Comparison of ENCODE assay signal across 17 cellular contexts in genomic region chr12:131994589-131994988, GRCh38. TPM values are rescaled to one million over a fixed set of nuclear protein-coding genes. Genes with fewer than 3 reads are reported as not detected.
DNase-seq lines count a peak whose midpoint lies in the region; ATAC-seq and TF ChIP-seq lines count a peak whose summit lies in the region.
"Had no signal": no experiment of that assay in that cellular context is flagged by ENCODE, and none has a peak within 500 bp of the region (broad histone marks: within the 10 kb centered on the region; RNA-seq: fewer than 3 reads in every experiment).

No MANE protein-coding gene starts in this region.

- H3K4me3 Mint-ChIP-seq in activated CD8-positive, alpha-beta memory T cell treated with anti-CD3 and anti-CD28 coated beads, Interleukin-2, amount 10 ng/mL, durations not matched to agents 7 days and 5 days, result no peak overlapping the region
- H3K4me3 Mint-ChIP-seq: activated T-cell treated with anti-CD3 and anti-CD28 coated beads, Interleukin-2, amount 50 U/mL, for 4 hours; CD4-positive, CD25-positive, alpha-beta regulatory T cell; mesothelial cell of epicardium had no signal

- H3K4me1 ChIP-seq in OCI-LY3 (ENCODE audit: low read length) (peaks cover 15% of the 10 kb centered on the region), right atrium auricular region (no peaks in the 10 kb centered on the region), heart right ventricle (no peaks in the 10 kb centered on the region)
- H3K4me1 ChIP-seq: transverse colon had no signal

- no peaks in the 10 kb centered on the region for H3K27me3 Mint-ChIP-seq in activated CD8-positive, alpha-beta memory T cell treated with anti-CD3 and anti-CD28 coated beads, Interleukin-2, amount 10 ng/mL, durations not matched to agents 7 days and 5 days
- H3K27me3 Mint-ChIP-seq: CD4-positive, CD25-positive, alpha-beta regulatory T cell had no signal

- H3K4me3 ChIP-seq in OCI-LY3 (ENCODE audit: low read length) (peak overlapping the region; percentile 43), right atrium auricular region (no peak overlapping the region), heart right ventricle (no peak overlapping the region)
- H3K4me3 ChIP-seq: ovary, transverse colon had no signal

- H3K9me3 ChIP-seq in OCI-LY3 (ENCODE audit: insufficient read depth, low read length) (no peaks in the 10 kb centered on the region), right atrium auricular region (no peaks in the 10 kb centered on the region), heart right ventricle (no peaks in the 10 kb centered on the region)
- H3K9me3 ChIP-seq: ovary, transverse colon had no signal

- intact Hi-C loops in heart right ventricle (cut with DNase I), result loop anchor here in 1 of 10 donors (10.0 kb wide), 1 partner anchor 140 kb away; no protein-coding TSS in a partner anchor

- H3K27ac ChIP-seq in OCI-LY3 (ENCODE audit: low read length), result peak overlapping the region; percentile 51
- H3K27ac ChIP-seq in right atrium auricular region, result no peak overlapping the region
- H3K27ac ChIP-seq in heart right ventricle, result no peak overlapping the region
- H3K27ac ChIP-seq: ovary, transverse colon had no signal

- H2AFZ ChIP-seq in OCI-LY3 (ENCODE audit: low read depth, low read length), result no peak overlapping the region

- 90 to 91% methylated on average over 4 of the region's 4 CpGs for WGBS in heart right ventricle, 2 donors

- H3K27ac Mint-ChIP-seq in activated CD8-positive, alpha-beta memory T cell treated with anti-CD3 and anti-CD28 coated beads, Interleukin-2, amount 10 ng/mL, durations not matched to agents 7 days and 5 days, result no peak overlapping the region
- H3K27ac Mint-ChIP-seq: mesothelial cell of epicardium had no signal

- TF ChIP-seq CTCF in GM20000 (IDR thresholded peaks at IDR 0.05; ENCODE audit: extremely low read depth, missing control alignments), result no peak
- no peak for TF ChIP-seq CTCF in OCI-LY3 (IDR thresholded peaks at IDR 0.05; ENCODE audit: low read depth, low read length)
- TF ChIP-seq CTCF in right atrium auricular region (IDR thresholded peaks at IDR 0.05), result no peak
- TF ChIP-seq CTCF in heart right ventricle (IDR thresholded peaks at IDR 0.05), result no peak

- DNase-seq in GM20000 (ENCODE audit: low spot score) (peak; percentile 63), T-helper 1 cell (no peak), right atrium auricular region (ENCODE audit: low spot score) (no peak), heart right ventricle (no peak)
- no peak for DNase-seq in activated CD8-positive, alpha-beta memory T cell treated with anti-CD3 and anti-CD28 coated beads, Interleukin-2, amount 10 ng/mL, durations not matched to agents 7 days and 5 days
- DNase-seq: activated T-cell treated with anti-CD3 and anti-CD28 coated beads, Interleukin-2, amount 50 U/mL, for 4 hours; CD4-positive, CD25-positive, alpha-beta regulatory T cell; foreskin fibroblast; NCI-H1048; OCI-M1; ovary; transverse colon had no signal

- peaks cover 14% of the 10 kb centered on the region for H4K20me1 ChIP-seq in OCI-LY3 (ENCODE audit: insufficient read depth, low read length)

- H3K36me3 ChIP-seq in OCI-LY3 (replicated peaks; ENCODE audit: low read depth, low read length) (peaks cover 48% of the 10 kb centered on the region), right atrium auricular region (peaks cover 60% of the 10 kb centered on the region), heart right ventricle (peaks cover 0 to 94% (median 46%) of the 10 kb centered on the region in 9 donors)
- H3K36me3 ChIP-seq: ovary had no signal

- CTCF ChIA-PET in activated CD8-positive, alpha-beta memory T cell treated with anti-CD3 and anti-CD28 coated beads, Interleukin-2, amount 10 ng/mL, durations not matched to agents 7 days and 5 days (lab: Charles Lee), result no interaction called here

- no peaks in the 10 kb centered on the region for H3K9me3 Mint-ChIP-seq in activated CD8-positive, alpha-beta memory T cell treated with anti-CD3 and anti-CD28 coated beads, Interleukin-2, amount 10 ng/mL, durations not matched to agents 7 days and 5 days (ENCODE audit: low read depth)
- H3K9me3 Mint-ChIP-seq: activated T-cell treated with anti-CD3 and anti-CD28 coated beads, Interleukin-2, amount 50 U/mL, for 4 hours; CD4-positive, CD25-positive, alpha-beta regulatory T cell; mesothelial cell of epicardium had no signal

- H3K27me3 ChIP-seq in OCI-LY3 (ENCODE audit: low read depth, low read length) (no peaks in the 10 kb centered on the region), right atrium auricular region (no peaks in the 10 kb centered on the region), heart right ventricle (no peaks in the 10 kb centered on the region)
- H3K27me3 ChIP-seq: ovary, transverse colon had no signal

- peaks cover 41% of the 10 kb centered on the region for H3K36me3 Mint-ChIP-seq in activated CD8-positive, alpha-beta memory T cell treated with anti-CD3 and anti-CD28 coated beads, Interleukin-2, amount 10 ng/mL, durations not matched to agents 7 days and 5 days

- ATAC-seq in GM18873 (IDR thresholded peaks at IDR 0.05; ENCODE audit: low FRiP score, unreplicated experiment) (peak; percentile 66), HG02938 (IDR thresholded peaks at IDR 0.05; ENCODE audit: unreplicated experiment) (peak; percentile 87), heart right ventricle (no peak)
- ATAC-seq in activated CD8-positive, alpha-beta memory T cell treated with anti-CD3 and anti-CD28 coated beads, Interleukin-2, amount 10 ng/mL, durations not matched to agents 7 days and 5 days, result no peak
- ATAC-seq: activated CD4-positive, CD25-positive, alpha-beta regulatory T cell treated with anti-CD3 and anti-CD28 coated beads, Interleukin-2, amount 50 U/mL, for 24 hours; activated T-cell treated with anti-CD3 and anti-CD28 coated beads, Interleukin-2, amount 50 U/mL, for 4 hours had no signal

- H3K4me1 Mint-ChIP-seq in activated CD8-positive, alpha-beta memory T cell treated with anti-CD3 and anti-CD28 coated beads, Interleukin-2, amount 10 ng/mL, durations not matched to agents 7 days and 5 days, result no peaks in the 10 kb centered on the region
- H3K4me1 Mint-ChIP-seq: mesothelial cell of epicardium had no signal

- peak overlapping the region; percentile 63 for H3K4me2 ChIP-seq in OCI-LY3 (ENCODE audit: low read length)

- peaks cover 5% of the 10 kb centered on the region; the same call in 1 of the 2 replicates for H3K79me2 ChIP-seq in OCI-LY3 (ENCODE audit: low read length)

- no peak overlapping the region for H3K9ac ChIP-seq in OCI-LY3 (ENCODE audit: low read length)

RNA-seq across cellular contexts. Expression of gene EP400, which starts 44.8 kb away (rescaled TPM):
- total RNA-seq in activated CD8-positive, alpha-beta memory T cell treated with anti-CD3 and anti-CD28 coated beads, Interleukin-2, amount 10 ng/mL, durations not matched to agents 7 days and 5 days, result 10 to 100 TPM; 54.1 to 68.0 TPM
- total RNA-seq in right atrium auricular region (10 to 100 TPM; 10.5 to 15.5 TPM), heart right ventricle (10 to 100 TPM; 14.1 to 20.5 (median 19.3) TPM)
- polyA plus RNA-seq in heart right ventricle, result 10 to 100 TPM in 1 of 2 donors, 1 to 10 TPM in 1; 6.6 to 18.9 TPM

Comparison
In these comparisons a context has a peak if more than half of its experiments do, and no peak if none do; other contexts are left out.
1. ATAC-seq: peak in GM18873 (single experiment) and HG02938 (single experiment); none in activated CD8-positive, alpha-beta memory T cell treated with anti-CD3 and anti-CD28 coated beads, Interleukin-2, amount 10 ng/mL, durations not matched to agents 7 days and 5 days (single experiment) and heart right ventricle (0 of 8).